Comparison of ENCODE assay signal across 23 cellular contexts in the genomic region with DNA sequence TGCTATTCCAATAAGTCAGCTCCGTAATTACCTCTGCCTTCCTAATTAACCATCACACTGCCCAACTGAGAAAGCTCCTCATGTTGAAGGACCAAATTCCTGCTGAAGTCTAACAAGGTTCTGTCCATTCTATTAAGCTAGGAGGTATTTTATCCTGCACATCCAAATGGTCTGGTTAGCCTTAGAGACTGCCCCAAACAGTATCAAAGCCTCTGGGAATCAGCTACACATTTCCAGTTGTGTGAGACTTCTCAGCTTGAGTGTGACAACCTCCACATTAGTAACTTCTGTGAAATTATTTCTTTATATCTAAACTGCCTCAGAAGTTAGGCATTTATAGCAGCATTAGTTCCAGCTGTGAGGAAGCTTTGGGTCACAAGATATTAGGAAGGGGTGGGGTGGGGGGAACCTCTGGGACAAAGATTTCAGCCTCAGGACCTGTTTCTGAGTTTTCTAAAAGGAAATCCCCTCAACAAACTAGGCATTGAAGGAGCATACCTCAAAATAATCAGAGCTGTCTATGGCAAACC.
"Had no signal": no experiment of that assay in that cellular context is flagged by ENCODE, and none has a peak within 500 bp of the region (broad histone marks: within the 10 kb centered on the region; RNA-seq: fewer than 3 reads in every experiment).

No MANE protein-coding gene starts in this region.

- ATAC-seq: activated CD8-positive, alpha-beta T cell treated with anti-CD3 and anti-CD28 coated beads for 36 hours; lower lobe of right lung; stimulated activated naive CD8-positive, alpha-beta T cell treated with anti-CD3 and anti-CD28 coated beads, Interleukin-15, Interleukin-2, amounts not matched to agents 100 U/mL and 50 U/mL, for 24 hours had no signal

- H3K4me1 ChIP-seq: colonic mucosa, lower lobe of right lung had no signal

- H3K9me3 ChIP-seq: colonic mucosa, lower lobe of right lung had no signal

- H3K27me3 ChIP-seq: colonic mucosa had no signal

- H3K27ac ChIP-seq: colonic mucosa, lower lobe of right lung had no signal

- H3K4me3 ChIP-seq: colonic mucosa, lower lobe of right lung, skin epidermis had no signal

- H3K27ac Mint-ChIP-seq: activated CD8-positive, alpha-beta T cell treated with anti-CD3 and anti-CD28 coated beads for 36 hours; activated naive CD4-positive, alpha-beta T cell treated with anti-CD3 and anti-CD28 coated beads for 36 hours; activated T-helper 2 cell treated with anti-CD3 and anti-CD28 coated beads, Interferon-gamma antibody, Interleukin-2, Interleukin-4, amounts not matched to agents 10 μg/mL and 5 μg/mL and 100 μg/mL, durations not matched to agents 14 hours and 24 hours and 36 hours; brain; endodermal cell; nephron progenitor cell; type B pancreatic cell had no signal

- DNase-seq: activated CD4-positive, alpha-beta T cell treated with anti-CD3 and anti-CD28 coated beads for 48 hours; activated CD4-positive, CD25-positive, alpha-beta regulatory T cell; activated CD8-positive, alpha-beta T cell treated with anti-CD3 and anti-CD28 coated beads for 36 hours; activated naive CD4-positive, alpha-beta T cell treated with anti-CD3 and anti-CD28 coated beads for 36 hours; activated T-cell treated with anti-CD3 and anti-CD28 coated beads, Interleukin-2, amount 50 U/mL, for 1 hour; anterior cingulate cortex; central memory CD4-positive, alpha-beta T cell; colonic mucosa; endodermal cell; hippocampal formation; left cardiac atrium; lower lobe of right lung; midbrain; nephron progenitor cell; nucleus accumbens; posterior cingulate gyrus; stimulated activated naive CD8-positive, alpha-beta T cell treated with anti-CD3 and anti-CD28 coated beads, Interleukin-15, Interleukin-2, amounts not matched to agents 100 U/mL and 50 U/mL, for 24 hours; T-helper 1 cell; T-helper 9 cell had no signal

- H3K9me3 Mint-ChIP-seq: activated CD8-positive, alpha-beta T cell treated with anti-CD3 and anti-CD28 coated beads for 36 hours; activated naive CD4-positive, alpha-beta T cell treated with anti-CD3 and anti-CD28 coated beads for 36 hours; activated T-helper 2 cell treated with anti-CD3 and anti-CD28 coated beads, Interferon-gamma antibody, Interleukin-2, Interleukin-4, amounts not matched to agents 10 μg/mL and 5 μg/mL and 100 μg/mL, durations not matched to agents 14 hours and 24 hours and 36 hours had no signal

- H3K36me3 ChIP-seq: colonic mucosa, lower lobe of right lung had no signal

- H3K36me3 Mint-ChIP-seq: brain, type B pancreatic cell had no signal

- H3K4me3 Mint-ChIP-seq: activated CD8-positive, alpha-beta T cell treated with anti-CD3 and anti-CD28 coated beads for 36 hours; activated naive CD4-positive, alpha-beta T cell treated with anti-CD3 and anti-CD28 coated beads for 36 hours; brain; endodermal cell; nephron progenitor cell; type B pancreatic cell had no signal
